In the genomic region with DNA sequence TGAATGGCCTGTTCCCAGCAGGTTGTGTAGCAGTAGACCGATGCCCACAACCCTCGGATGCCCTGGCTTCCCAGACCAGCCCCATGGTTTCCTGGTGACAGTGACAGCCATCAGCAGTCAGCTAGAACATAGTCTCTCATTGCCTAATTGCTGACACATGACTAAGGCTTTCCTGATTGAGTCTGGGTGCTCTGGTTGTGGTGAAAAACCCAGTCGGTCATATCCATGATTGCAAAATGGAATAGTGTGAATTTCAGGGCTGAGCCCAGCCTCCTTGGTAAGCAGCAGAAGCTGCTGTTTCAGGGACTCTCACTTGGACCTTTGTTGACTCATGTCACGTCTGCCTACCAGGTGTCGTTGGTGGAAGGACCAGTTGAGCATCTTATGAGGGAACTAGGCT, we compare ENCODE assay signal across 12 cellular contexts. TPM values are rescaled to one million over a fixed set of nuclear protein-coding genes. Genes with fewer than 3 reads are reported as not detected.
A peak's percentile ranks its signal among the peaks of the same experiment; 100 is the strongest.
DNase-seq lines count a peak whose midpoint lies in the region; ATAC-seq, FAIRE-seq and TF ChIP-seq lines count a peak whose summit lies in the region.
"Had no signal": no experiment of that assay in that cellular context is flagged by ENCODE, and none has a peak within 500 bp of the region (broad histone marks: within the 10 kb centered on the region; RNA-seq: fewer than 3 reads in every experiment).

No MANE protein-coding gene starts in this region.

- in situ Hi-C loops in Caki2 (cut with HindIII; ENCODE audit: low pct_unique_long_range_greater_than_20kb, low sequenced_read_pairs) = loop anchor here (10.0 kb wide), 1 partner anchor 47 kb away; no protein-coding TSS in a partner anchor

- peak; percentile 93 for FAIRE-seq in RCC 7860 (lab: Jason Lieb, UNC)

- ATAC-seq in GM19351 (IDR thresholded peaks at IDR 0.05; ENCODE audit: unreplicated experiment) = no peak

- TF ChIP-seq CTCF in fibroblast of pulmonary artery (IDR thresholded peaks at IDR 0.05; ENCODE audit: low read length, missing control alignments) = no peak
- TF ChIP-seq CTCF in neutrophil (IDR thresholded peaks at IDR 0.05) = no peak

- no peaks in the 10 kb centered on the region for H3K27me3 ChIP-seq in neutrophil
- H3K27me3 ChIP-seq: dorsolateral prefrontal cortex, thyroid gland had no signal

- H3K27ac ChIP-seq in neutrophil = peak overlapping the region; percentile 84

- H3K9me3 ChIP-seq in neutrophil = no peaks in the 10 kb centered on the region
- H3K9me3 ChIP-seq: thyroid gland had no signal

- DNase-seq in Caki2 (ENCODE audit: low read depth) (peak; percentile 77), RCC 7860 (ENCODE audit: low spot score) (peak; percentile 96), fibroblast of pulmonary artery (ENCODE audit: low read depth) (peak; percentile 87), ecto neural progenitor cell (ENCODE audit: low spot score) (no peak), activated T-cell treated with anti-CD3 and anti-CD28 coated beads for 4 hours (no peak)
- no peak for DNase-seq in activated effector memory CD4-positive, alpha-beta T cell treated with anti-CD3 and anti-CD28 coated beads, Interleukin-2, amount 50 U/mL, for 16 hours
- DNase-seq: DMS 273 treated with DMSO at 0.1 percent for 48 hours, dorsolateral prefrontal cortex, NCI-H1694 treated with DMSO at 0.1 percent for 48 hours, thyroid gland had no signal

- H3K36me3 ChIP-seq in neutrophil = peaks cover 10% of the 10 kb centered on the region

- H3K4me1 ChIP-seq in neutrophil (ENCODE audit: control insufficient read depth in 1 of 2, insufficient read depth in 1 of 2, low read depth in 1 of 2, low read length in 1 of 2) = peaks cover 59 to 66% of the 10 kb centered on the region in 2 experiments

- no peak overlapping the region for H3K4me3 ChIP-seq in fibroblast of pulmonary artery (replicated peaks; ENCODE audit: low read depth, low read length)
- peak overlapping the region in 1 of 2 experiments; percentile 25 for H3K4me3 ChIP-seq in neutrophil (ENCODE audit: low read depth in 1 of 2, low read length in 1 of 2)
- H3K4me3 ChIP-seq: dorsolateral prefrontal cortex, thyroid gland had no signal

RNA-seq across cellular contexts. Expression of a gene that starts 36.6 kb away (rescaled TPM):
- 94.8 and 144 TPM in 2 replicates for total RNA-seq in Caki2 (2014; rRNA removed; shearing (Covaris generic); ENCODE audit: low replicate concordance)

RNA-seq across cellular contexts. Expression of a gene that starts 42.9 kb away (rescaled TPM):
- 28.8 and 36.5 TPM in 2 replicates for total RNA-seq in Caki2 (2014; rRNA removed; shearing (Covaris generic); ENCODE audit: low replicate concordance)

Comparison
In these comparisons a context has a peak if more than half of its experiments do, and no peak if none do; other contexts are left out.
1. DNase-seq: peak in Caki2 (single experiment), RCC 7860 (single experiment) and fibroblast of pulmonary artery (single experiment); none in activated effector memory CD4-positive, alpha-beta T cell treated with anti-CD3 and anti-CD28 coated beads, Interleukin-2, amount 50 U/mL, for 16 hours (single experiment), ecto neural progenitor cell (single experiment) and activated T-cell treated with anti-CD3 and anti-CD28 coated beads for 4 hours (single experiment).